In the genomic region with DNA sequence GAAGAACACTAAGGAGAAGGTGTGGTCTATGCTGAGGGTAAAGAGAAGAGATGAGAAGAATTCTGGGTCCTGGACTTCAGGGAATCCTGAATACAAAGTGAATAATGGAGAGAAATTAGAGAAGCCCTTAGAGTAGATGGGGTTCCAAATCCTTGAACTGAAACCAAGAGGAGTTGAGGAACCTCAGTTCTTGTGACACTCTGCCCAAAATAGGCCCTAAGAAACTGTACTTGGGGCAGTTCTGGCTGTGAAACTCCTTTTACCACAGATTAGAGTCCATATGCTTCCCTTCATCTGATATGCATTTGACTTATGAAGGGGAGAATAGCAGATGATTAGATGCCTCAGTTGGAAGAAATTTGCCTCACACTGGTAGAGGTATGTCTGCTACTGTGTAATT, we compare ENCODE assay signal across 8 cellular contexts. TPM values are rescaled to one million over a fixed set of nuclear protein-coding genes. Genes with fewer than 3 reads are reported as not detected.
DNase-seq lines count a peak whose midpoint lies in the region; ATAC-seq and TF ChIP-seq lines count a peak whose summit lies in the region.

No MANE protein-coding gene starts in this region.

- peaks cover 75% of the 10 kb centered on the region for H3K4me1 ChIP-seq in CD8-positive, alpha-beta T cell (ENCODE audit: insufficient read depth, low read length)
- no peaks in the 10 kb centered on the region for H3K4me1 ChIP-seq in BE2C

- H3K27me3 Mint-ChIP-seq in CD8-positive, alpha-beta T cell (ENCODE audit: low read depth), result no peaks in the 10 kb centered on the region
- H3K27me3 Mint-ChIP-seq in immature natural killer cell (ENCODE audit: low read depth in 3 of 3), result peaks cover 0 to 4% (median 0%) of the 10 kb centered on the region in 3 donors

- H3K27ac ChIP-seq in CD8-positive, alpha-beta T cell (ENCODE audit: low read depth, low read length), result no peak overlapping the region

- POLR2A ChIA-PET in CD8-positive, alpha-beta T cell (lab: Charles Lee), result no interaction called here

- no peak overlapping the region for H3K4me3 Mint-ChIP-seq in CD8-positive, alpha-beta T cell
- peak overlapping the region; percentile 24 to 73 (median 65) for H3K4me3 Mint-ChIP-seq in immature natural killer cell

- intact Hi-C loops in CD8-positive, alpha-beta T cell (cut with DNase I, micrococcal nuclease), result loop anchor here in 1 of 2 experiments (2.0 to 5.0 kb wide), 2 partner anchors 15 to 1307 kb away; a partner anchor contains a TSS

- no peak for DNase-seq in CD8-positive, alpha-beta T cell
- DNase-seq in immature natural killer cell (no peak), NCI-H2227 treated with DMSO at 0.1 percent for 48 hours (lab: John Stamatoyannopoulos, UW) (no peak), BE2C (no peak), middle frontal gyrus (ENCODE audit: extremely low spot score, low spot score) (no peak)

- CTCF ChIA-PET in CD8-positive, alpha-beta T cell (lab: Charles Lee), result interaction anchor here (5.0 kb wide), 1 partner anchor 49 kb away, joined by 61 read pairs; no protein-coding TSS in a partner anchor

- H3K27ac Mint-ChIP-seq in CD8-positive, alpha-beta T cell, result peak overlapping the region; percentile 15
- H3K27ac Mint-ChIP-seq in immature natural killer cell, result peak overlapping the region; percentile 50 to 90 (median 78)

- TF ChIP-seq CTCF in CD8-positive, alpha-beta T cell (IDR thresholded peaks at IDR 0.05), result no peak
- TF ChIP-seq CTCF in BE2C (IDR thresholded peaks at IDR 0.05; ENCODE audit: low read depth, low read length), result no peak

- H3K9me3 ChIP-seq in CD8-positive, alpha-beta T cell (ENCODE audit: low read length), result no peaks in the 10 kb centered on the region
- H3K9me3 ChIP-seq in BE2C, result no peaks in the 10 kb centered on the region

- H3K9me3 Mint-ChIP-seq in CD8-positive, alpha-beta T cell, result no peaks in the 10 kb centered on the region
- no peaks in the 10 kb centered on the region for H3K9me3 Mint-ChIP-seq in immature natural killer cell

- ATAC-seq in CD8-positive, alpha-beta T cell, result no peak
- ATAC-seq in GM21381 (IDR thresholded peaks at IDR 0.05; ENCODE audit: unreplicated experiment) (peak; percentile 52), HG03521 (IDR thresholded peaks at IDR 0.05; ENCODE audit: unreplicated experiment) (peak; percentile 54), HG02973 (IDR thresholded peaks at IDR 0.05; ENCODE audit: unreplicated experiment) (no peak)

- peaks cover 87% of the 10 kb centered on the region for H3K4me1 Mint-ChIP-seq in CD8-positive, alpha-beta T cell (ENCODE audit: low read depth)
- H3K4me1 Mint-ChIP-seq in immature natural killer cell, result peaks cover 94 to 100% of the 10 kb centered on the region in 2 donors

- H3K36me3 Mint-ChIP-seq in CD8-positive, alpha-beta T cell, result peaks cover 3% of the 10 kb centered on the region
- H3K36me3 Mint-ChIP-seq in immature natural killer cell, result no peaks in the 10 kb centered on the region

- H3K27me3 ChIP-seq in CD8-positive, alpha-beta T cell (ENCODE audit: insufficient read depth, low read length), result no peaks in the 10 kb centered on the region
- no peaks in the 10 kb centered on the region for H3K27me3 ChIP-seq in BE2C

- H3K36me3 ChIP-seq in CD8-positive, alpha-beta T cell (ENCODE audit: insufficient read depth, low read length), result no peaks in the 10 kb centered on the region
- H3K36me3 ChIP-seq in BE2C, result no peaks in the 10 kb centered on the region

- H3K4me3 ChIP-seq in CD8-positive, alpha-beta T cell (ENCODE audit: low read depth, low read length), result no peak overlapping the region
- H3K4me3 ChIP-seq in BE2C (ENCODE audit: low read depth, low read length), result no peak overlapping the region

RNA-seq across cellular contexts. Expression of a gene that starts 19.0 kb away (rescaled TPM):
- 10 to 100 TPM; 75.8 to 78.5 TPM for total RNA-seq in CD8-positive, alpha-beta T cell
- polyA plus RNA-seq in immature natural killer cell, result 100 to 1,000 TPM; 235 to 402 (median 325) TPM
- not detected for polyA plus RNA-seq in BE2C (2012; ENCODE audit: insufficient read depth, insufficient read length, low read depth)

Comparison
In these comparisons a context has a peak if more than half of its experiments do, and no peak if none do; other contexts are left out.
1. ATAC-seq: peak in GM21381 (single experiment) and HG03521 (single experiment); none in CD8-positive, alpha-beta T cell (single experiment) and HG02973 (single experiment).